In genomic region chr19:45161715-45162463, GRCh38 we compare ENCODE assay signal across 11 cellular contexts. TPM values are rescaled to one million over a fixed set of nuclear protein-coding genes. Genes with fewer than 3 reads are reported as not detected.
A peak's percentile ranks its signal among the peaks of the same experiment; 100 is the strongest.
DNase-seq lines count a peak whose midpoint lies in the region; ATAC-seq and TF ChIP-seq lines count a peak whose summit lies in the region.
"Had no signal": no experiment of that assay in that cellular context is flagged by ENCODE, and none has a peak within 500 bp of the region (broad histone marks: within the 10 kb centered on the region; RNA-seq: fewer than 3 reads in every experiment).

No MANE protein-coding gene starts in this region.

- H3K4me1 ChIP-seq in BE2C (no peaks in the 10 kb centered on the region), mesendoderm (ENCODE audit: control insufficient read depth, low read depth, low read length) (no peaks in the 10 kb centered on the region)

- H2BK5ac ChIP-seq in mesendoderm (ENCODE audit: low read length): no peak overlapping the region

- intact Hi-C loops in dorsolateral prefrontal cortex (cut with DNase I): no loop called here

- no peak overlapping the region for H3K4me2 ChIP-seq in mesendoderm (ENCODE audit: low read length)

- H3K4me3 ChIP-seq in BE2C (ENCODE audit: low read depth, low read length): no peak overlapping the region
- no peak overlapping the region for H3K4me3 ChIP-seq in dorsolateral prefrontal cortex
- no peak overlapping the region for H3K4me3 ChIP-seq in mesendoderm (ENCODE audit: low read length)
- H3K4me3 ChIP-seq: GM12878, SK-N-MC had no signal

- no peaks in the 10 kb centered on the region for H3K79me2 ChIP-seq in mesendoderm (ENCODE audit: control insufficient read depth, insufficient read depth, low read length)

- no peak overlapping the region for H3K9ac ChIP-seq in mesendoderm (ENCODE audit: low read length)

- no peak overlapping the region for H2BK120ac ChIP-seq in mesendoderm (ENCODE audit: low read depth, low read length)

- H3K23ac ChIP-seq in mesendoderm (ENCODE audit: low read length): no peak overlapping the region

- no peaks in the 10 kb centered on the region for H3K27me3 ChIP-seq in BE2C
- peaks cover 0 to 13% (median 0%) of the 10 kb centered on the region in 45 donors for H3K27me3 ChIP-seq in dorsolateral prefrontal cortex
- H3K27me3 ChIP-seq in mesendoderm (ENCODE audit: insufficient read depth, low read length, poor library complexity): no peaks in the 10 kb centered on the region

- H4K8ac ChIP-seq in mesendoderm (ENCODE audit: low read depth, low read length): no peak overlapping the region

- no CpG with 5 or more reads among the region's 25 CpGs for WGBS in mesendoderm (ENCODE audit: extremely low coverage, insufficient coverage, low lambda C conversion rate)

- TF ChIP-seq CTCF in BE2C (IDR thresholded peaks at IDR 0.05; ENCODE audit: low read depth, low read length) (peak; percentile 71), dorsolateral prefrontal cortex (IDR thresholded peaks at IDR 0.05 in 54 of 56, conservative IDR thresholded peaks at IDR 0.05 in 2 of 56; ENCODE audit: low read depth in 1 of 56, partially characterized antibody in 56 of 56) (peak in 30 of 56 donors; percentile 12 to 60 (median 28)), GM13976 (IDR thresholded peaks at IDR 0.05; ENCODE audit: borderline replicate concordance, control extremely low read depth, extremely low read depth, insufficient read depth, missing control alignments) (no peak)

- H4K5ac ChIP-seq in mesendoderm (ENCODE audit: low read length): no peak overlapping the region

- in situ Hi-C loops in GM13976 (cut with MboI; ENCODE audit: low sequenced_read_pairs, unreplicated experiment): no loop called here

- H3K4ac ChIP-seq in mesendoderm (ENCODE audit: low read depth, low read length): no peak overlapping the region

- H3K27ac ChIP-seq in dorsolateral prefrontal cortex (no peak overlapping the region), mesendoderm (ENCODE audit: low read depth, low read length) (no peak overlapping the region)
- H3K27ac ChIP-seq: SK-N-MC had no signal

- H3K56ac ChIP-seq in mesendoderm (ENCODE audit: low read length): no peak overlapping the region

- peak; percentile 74 for DNase-seq in BE2C
- DNase-seq in dorsolateral prefrontal cortex: no peak
- DNase-seq in mesendoderm: peak; percentile 63
- no peak for DNase-seq in mesenteric fat pad (ENCODE audit: low spot score)
- DNase-seq in GM13976 (ENCODE audit: low spot score): no peak
- DNase-seq in superior temporal gyrus (ENCODE audit: extremely low spot score): no peak
- DNase-seq: aorta had no signal

- TF ChIP-seq EP300 in Ishikawa (IDR thresholded peaks at IDR 0.05; ENCODE audit: borderline replicate concordance): no peak

- no peaks in the 10 kb centered on the region for H3K9me3 ChIP-seq in BE2C

- H3K79me1 ChIP-seq in mesendoderm (ENCODE audit: low read length): no peaks in the 10 kb centered on the region

- peak; percentile 41; the same call in 1 of the 2 replicates for TF ChIP-seq RAD21 in Ishikawa (IDR thresholded peaks at IDR 0.05; ENCODE audit: low read depth)

- no peak overlapping the region for H3K18ac ChIP-seq in mesendoderm (ENCODE audit: low read length)

- H2AK5ac ChIP-seq in mesendoderm (ENCODE audit: low read length): no peak overlapping the region

- H2BK15ac ChIP-seq in mesendoderm (replicated peaks; ENCODE audit: low read depth): no peak overlapping the region

- ATAC-seq in HG03378 (IDR thresholded peaks at IDR 0.05; ENCODE audit: unreplicated experiment): no peak
- ATAC-seq: GM12878 had no signal

- no peaks in the 10 kb centered on the region for H3K36me3 ChIP-seq in BE2C
- H3K36me3 ChIP-seq in mesendoderm (ENCODE audit: control insufficient read depth, insufficient read depth, low read length): no peaks in the 10 kb centered on the region

TF ChIP-seq in Ishikawa, 13 proteins besides CTCF, POLR2A, EP300 and RAD21:
- TF ChIP-seq TAF1 (IDR thresholded peaks at IDR 0.05; ENCODE audit: low read depth) (no peak), EGR1 (IDR thresholded peaks at IDR 0.05) (no peak), YY1 (IDR thresholded peaks at IDR 0.05; ENCODE audit: low read depth) (no peak), CEBPB (IDR thresholded peaks at IDR 0.05) (no peak), REST (IDR thresholded peaks at IDR 0.05; ENCODE audit: low read depth) (no peak), TCF12 (IDR thresholded peaks at IDR 0.05; ENCODE audit: low read depth) (no peak), TEAD4 (IDR thresholded peaks at IDR 0.05) (no peak), NFIC (IDR thresholded peaks at IDR 0.05) (no peak), FOXM1 (IDR thresholded peaks at IDR 0.05; ENCODE audit: borderline replicate concordance, low read depth) (no peak), CREB1 (IDR thresholded peaks at IDR 0.05; ENCODE audit: low read depth) (no peak), ZBTB7A (IDR thresholded peaks at IDR 0.05; ENCODE audit: low read depth) (no peak)
- TF ChIP-seq, protein P1, sequence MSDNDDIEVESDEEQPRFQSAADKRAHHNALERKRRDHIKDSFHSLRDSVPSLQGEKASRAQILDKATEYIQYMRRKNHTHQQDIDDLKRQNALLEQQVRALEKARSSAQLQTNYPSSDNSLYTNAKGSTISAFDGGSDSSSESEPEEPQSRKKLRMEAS (IDR thresholded peaks at IDR 0.05): no peak
- TF ChIP-seq, protein P2, sequence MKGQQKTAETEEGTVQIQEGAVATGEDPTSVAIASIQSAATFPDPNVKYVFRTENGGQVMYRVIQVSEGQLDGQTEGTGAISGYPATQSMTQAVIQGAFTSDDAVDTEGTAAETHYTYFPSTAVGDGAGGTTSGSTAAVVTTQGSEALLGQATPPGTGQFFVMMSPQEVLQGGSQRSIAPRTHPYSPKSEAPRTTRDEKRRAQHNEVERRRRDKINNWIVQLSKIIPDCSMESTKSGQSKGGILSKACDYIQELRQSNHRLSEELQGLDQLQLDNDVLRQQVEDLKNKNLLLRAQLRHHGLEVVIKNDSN (IDR thresholded peaks at IDR 0.05): no peak
TF ChIP-seq in Ishikawa: peak in this region for 0.

RNA-seq across cellular contexts. Expression of gene NKPD1, which starts 1.1 kb away (rescaled TPM):
- 0.17 TPM for polyA plus RNA-seq in BE2C (2012; ENCODE audit: insufficient read depth, insufficient read length, low read depth)
- 1 to 10 TPM in 26 of 120 experiments, under 1 TPM in 94; 0.22 to 2.5 (median 0.70) TPM for total RNA-seq in dorsolateral prefrontal cortex
- 0.01 TPM for polyA plus RNA-seq in mesendoderm (2013, experiment 1 of 2)
- polyA plus RNA-seq in mesendoderm (2013, experiment 2 of 2): 0.03 TPM
- total RNA-seq in mesenteric fat pad: not detected
- total RNA-seq: aorta had no signal

RNA-seq across cellular contexts. Expression of gene TRAPPC6A, which starts 16.1 kb away (rescaled TPM):
- polyA plus RNA-seq in BE2C (2012; ENCODE audit: insufficient read depth, insufficient read length, low read depth): 26.1 TPM
- 10 to 100 TPM in 119 of 120 experiments, 1 to 10 TPM in 1; 9.2 to 35.7 (median 20.2) TPM for total RNA-seq in dorsolateral prefrontal cortex
- polyA plus RNA-seq in mesendoderm (2013, experiment 1 of 2): 17.1 TPM
- 16.6 TPM for polyA plus RNA-seq in mesendoderm (2013, experiment 2 of 2)
- 12.3 TPM for total RNA-seq in mesenteric fat pad

RNA-seq across cellular contexts. Expression of gene BLOC1S3, which starts 16.7 kb away (rescaled TPM):
- 12.6 TPM for polyA plus RNA-seq in BE2C (2012; ENCODE audit: insufficient read depth, insufficient read length, low read depth)
- total RNA-seq in dorsolateral prefrontal cortex (10 to 100 TPM in 119 of 120 experiments, 1 to 10 TPM in 1; 9.7 to 23.1 (median 13.5) TPM), mesenteric fat pad (8.4 TPM)
- polyA plus RNA-seq in mesendoderm (2013, experiment 1 of 2): 2.1 TPM
- polyA plus RNA-seq in mesendoderm (2013, experiment 2 of 2): 2.2 TPM

Comparison
In these comparisons a context has a peak if more than half of its experiments do, and no peak if none do; other contexts are left out.
1. DNase-seq: peak in BE2C (single experiment) and mesendoderm (single experiment); none in dorsolateral prefrontal cortex (0 of 10), mesenteric fat pad (single experiment), GM13976 (single experiment) and superior temporal gyrus (single experiment).